28 cellular contexts compared by ENCODE assay signal in the genomic region with DNA sequence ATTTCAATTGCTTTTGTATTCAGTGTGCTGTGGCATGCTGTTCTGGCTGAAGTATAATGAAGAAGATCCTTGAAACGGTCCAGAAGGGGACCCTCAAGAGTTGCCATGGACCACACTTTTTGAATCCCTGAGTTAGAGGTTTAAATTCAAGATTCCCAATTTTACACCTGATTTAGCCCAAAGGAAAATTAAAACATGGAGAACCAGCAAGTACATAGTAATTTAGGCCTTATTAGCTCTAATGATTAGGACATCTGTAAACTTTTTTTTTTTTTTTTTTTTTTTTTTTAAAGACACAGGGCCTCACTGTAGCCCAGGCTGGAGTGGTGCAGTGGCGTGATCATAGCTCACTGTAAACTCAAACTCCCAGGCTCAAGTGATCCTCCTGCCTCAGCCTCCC.
"Had no signal": no experiment of that assay in that cellular context is flagged by ENCODE, and none has a peak within 500 bp of the region (broad histone marks: within the 10 kb centered on the region; RNA-seq: fewer than 3 reads in every experiment).

No MANE protein-coding gene starts in this region.

- H3K36me3 Mint-ChIP-seq: activated naive CD4-positive, alpha-beta T cell treated with anti-CD3 and anti-CD28 coated beads, Interleukin-2, amount 50 U/mL, for 24 hours; activated naive CD8-positive, alpha-beta T cell treated with anti-CD3 and anti-CD28 coated beads for 36 hours had no signal

- H3K9me3 Mint-ChIP-seq: activated CD4-positive, alpha-beta memory T cell treated with anti-CD3 and anti-CD28 coated beads, Interleukin-2, amount 10 ng/mL, durations not matched to agents 7 days and 5 days; activated CD4-positive, alpha-beta T cell treated with anti-CD3 and anti-CD28 coated beads, Interleukin-2, amount 10 ng/mL, durations not matched to agents 7 days and 5 days; activated naive CD4-positive, alpha-beta T cell treated with anti-CD3 and anti-CD28 coated beads for 36 hours; activated naive CD4-positive, alpha-beta T cell treated with anti-CD3 and anti-CD28 coated beads, Interleukin-2, amount 50 U/mL, for 24 hours; activated naive CD8-positive, alpha-beta T cell treated with anti-CD3 and anti-CD28 coated beads for 36 hours; activated naive CD8-positive, alpha-beta T cell treated with anti-CD3 and anti-CD28 coated beads, Interleukin-2, amount 50 U/mL, for 24 hours; activated T-cell treated with anti-CD3 and anti-CD28 coated beads, Interleukin-2, amount 50 U/mL, for 24 hours; activated T-cell treated with anti-CD3 and anti-CD28 coated beads, Interleukin-2, amount 50 U/mL, for 72 hours; endodermal cell had no signal

- H3K27me3 ChIP-seq: adrenal gland, body of pancreas, colonic mucosa, heart left ventricle had no signal

- H3K27me3 Mint-ChIP-seq: activated CD4-positive, alpha-beta T cell treated with anti-CD3 and anti-CD28 coated beads for 36 hours; activated CD4-positive, alpha-beta T cell treated with anti-CD3 and anti-CD28 coated beads, Interleukin-2, amount 10 ng/mL, durations not matched to agents 7 days and 5 days; activated naive CD4-positive, alpha-beta T cell treated with anti-CD3 and anti-CD28 coated beads, Interleukin-2, amount 50 U/mL, for 24 hours; activated naive CD8-positive, alpha-beta T cell treated with anti-CD3 and anti-CD28 coated beads for 36 hours had no signal

- H3K4me3 Mint-ChIP-seq: activated CD4-positive, alpha-beta memory T cell treated with anti-CD3 and anti-CD28 coated beads, Interleukin-2, amount 10 ng/mL, durations not matched to agents 7 days and 5 days; activated CD4-positive, alpha-beta T cell treated with anti-CD3 and anti-CD28 coated beads for 36 hours; activated CD4-positive, alpha-beta T cell treated with anti-CD3 and anti-CD28 coated beads, Interleukin-2, amount 10 ng/mL, durations not matched to agents 7 days and 5 days; activated naive CD4-positive, alpha-beta T cell treated with anti-CD3 and anti-CD28 coated beads for 36 hours; activated naive CD4-positive, alpha-beta T cell treated with anti-CD3 and anti-CD28 coated beads, Interleukin-2, amount 50 U/mL, for 24 hours; activated naive CD8-positive, alpha-beta T cell treated with anti-CD3 and anti-CD28 coated beads for 36 hours; activated naive CD8-positive, alpha-beta T cell treated with anti-CD3 and anti-CD28 coated beads, Interleukin-2, amount 50 U/mL, for 24 hours; activated T-cell treated with anti-CD3 and anti-CD28 coated beads, Interleukin-2, amount 50 U/mL, for 24 hours; activated T-cell treated with anti-CD3 and anti-CD28 coated beads, Interleukin-2, amount 50 U/mL, for 72 hours; endodermal cell had no signal

- H3K4me3 ChIP-seq: adrenal gland, body of pancreas, colonic mucosa, heart left ventricle had no signal

- ATAC-seq: activated CD4-positive, alpha-beta T cell treated with anti-CD3 and anti-CD28 coated beads for 36 hours; activated naive CD8-positive, alpha-beta T cell treated with anti-CD3 and anti-CD28 coated beads, Interleukin-2, amount 50 U/mL, for 24 hours; activated T-cell treated with anti-CD3 and anti-CD28 coated beads, Interleukin-2, amount 50 U/mL, for 72 hours; body of pancreas; esophagus mucosa; heart left ventricle had no signal

- H3K9me3 ChIP-seq: adrenal gland, body of pancreas, colonic mucosa, heart left ventricle had no signal

- H3K36me3 ChIP-seq: adrenal gland, colonic mucosa, heart left ventricle had no signal

- H3K27ac ChIP-seq: adrenal gland, body of pancreas, colonic mucosa had no signal

- DNase-seq: activated CD4-positive, alpha-beta memory T cell treated with anti-CD3 and anti-CD28 coated beads, Interleukin-2, amount 10 ng/mL, durations not matched to agents 7 days and 5 days; activated CD4-positive, alpha-beta T cell treated with anti-CD3 and anti-CD28 coated beads for 36 hours; activated CD4-positive, alpha-beta T cell treated with anti-CD3 and anti-CD28 coated beads, Interleukin-2, amount 10 ng/mL, durations not matched to agents 7 days and 5 days; activated CD4-positive, alpha-beta T cell treated with anti-CD3 and anti-CD28 coated beads, Interleukin-2, amount 50 U/mL, for 4 hours; activated CD4-positive, CD25-positive, alpha-beta regulatory T cell; activated CD4-positive, CD25-positive, alpha-beta regulatory T cell treated with anti-CD3 and anti-CD28 coated beads, Interleukin-2, amount 50 U/mL, for 72 hours; activated CD8-positive, alpha-beta memory T cell treated with anti-CD3 and anti-CD28 coated beads, Interleukin-2, amount 50 U/mL, for 48 hours; activated gamma-delta T cell; activated naive CD4-positive, alpha-beta T cell treated with anti-CD3 and anti-CD28 coated beads for 36 hours; activated naive CD8-positive, alpha-beta T cell treated with anti-CD3 and anti-CD28 coated beads for 36 hours; activated naive CD8-positive, alpha-beta T cell treated with anti-CD3 and anti-CD28 coated beads, Interleukin-2, amount 50 U/mL, for 24 hours; activated T-cell treated with anti-CD3 and anti-CD28 coated beads for 4 hours; activated T-cell treated with anti-CD3 and anti-CD28 coated beads, Interleukin-2, amount 50 U/mL, for 24 hours; activated T-cell treated with anti-CD3 and anti-CD28 coated beads, Interleukin-2, amount 50 U/mL, for 72 hours; adrenal gland; amygdala; aorta; body of pancreas; caudate nucleus; colonic mucosa; effector memory CD4-positive, alpha-beta T cell; endodermal cell; foreskin fibroblast; glutamatergic neuron; heart left ventricle; T-helper 2 cell had no signal

- H3K27ac Mint-ChIP-seq: activated CD4-positive, alpha-beta memory T cell treated with anti-CD3 and anti-CD28 coated beads, Interleukin-2, amount 10 ng/mL, durations not matched to agents 7 days and 5 days; activated CD4-positive, alpha-beta T cell treated with anti-CD3 and anti-CD28 coated beads for 36 hours; activated CD4-positive, alpha-beta T cell treated with anti-CD3 and anti-CD28 coated beads, Interleukin-2, amount 10 ng/mL, durations not matched to agents 7 days and 5 days; activated naive CD4-positive, alpha-beta T cell treated with anti-CD3 and anti-CD28 coated beads for 36 hours; activated naive CD4-positive, alpha-beta T cell treated with anti-CD3 and anti-CD28 coated beads, Interleukin-2, amount 50 U/mL, for 24 hours; activated naive CD8-positive, alpha-beta T cell treated with anti-CD3 and anti-CD28 coated beads for 36 hours; activated naive CD8-positive, alpha-beta T cell treated with anti-CD3 and anti-CD28 coated beads, Interleukin-2, amount 50 U/mL, for 24 hours; activated T-cell treated with anti-CD3 and anti-CD28 coated beads, Interleukin-2, amount 50 U/mL, for 24 hours; activated T-cell treated with anti-CD3 and anti-CD28 coated beads, Interleukin-2, amount 50 U/mL, for 72 hours; endodermal cell had no signal
